ENCODE assay signal across 8 cellular contexts in genomic region chr5:133051547-133052316, GRCh38. TPM values are rescaled to one million over a fixed set of nuclear protein-coding genes. Genes with fewer than 3 reads are reported as not detected.
DNase-seq lines count a peak whose midpoint lies in the region; ATAC-seq and TF ChIP-seq lines count a peak whose summit lies in the region.

TSS of gene HSPA4 (plus strand) at chr5:133052013. CDS start at chr5:133052251, 238 bp downstream.

- H3K4me1 ChIP-seq in Karpas-422 (ENCODE audit: low read length) (peaks cover 38% of the 10 kb centered on the region), esophagus squamous epithelium (peaks cover 4 to 53% (median 26%) of the 10 kb centered on the region in 3 donors)

- peaks cover 61% of the 10 kb centered on the region for H3K79me2 ChIP-seq in Karpas-422 (ENCODE audit: low read length)

- H3K9me2 ChIP-seq in Karpas-422 (replicated peaks; ENCODE audit: insufficient read depth, low read length) = no peaks in the 10 kb centered on the region

- H3K36me3 ChIP-seq in Karpas-422 (ENCODE audit: insufficient read depth, low read length) (peaks cover 7% of the 10 kb centered on the region; the same call in 1 of the 2 replicates), esophagus squamous epithelium (no peaks in the 10 kb centered on the region)

- WGBS in esophagus squamous epithelium, 2 donors = 0% methylated on average over 8 of the region's 68 CpGs; no CpG with 5 or more reads in 1 of the 2 donors

- ATAC-seq in GM21825 (IDR thresholded peaks at IDR 0.05; ENCODE audit: unreplicated experiment) = peak; percentile 81

- DNase-seq in DMS79 treated with DMSO at 0.1 percent for 48 hours (lab: John Stamatoyannopoulos, UW) (peak; percentile 84), Karpas-422 (peak; percentile 100), RKO (ENCODE audit: low spot score) (peak; percentile 99), activated T-helper 1 cell treated with Interleukin-2 at 50 U/mL for 16 hours (ENCODE audit: low read depth) (peak; percentile 89), esophagus squamous epithelium (lab: John Stamatoyannopoulos, UW) (peak; percentile 89), myocyte (ENCODE audit: low read depth) (peak; percentile 99)
- DNase-seq in stimulated activated CD8-positive, alpha-beta memory T cell treated with anti-CD3 and anti-CD28 coated beads, Interleukin-7, amount 100 ng/mL, for 48 hours (ENCODE audit: extremely low read depth in 1 of 2, low read depth in 1 of 2) = peak; percentile 92 to 96

- H3K9ac ChIP-seq in Karpas-422 (ENCODE audit: low read length) = peak within 1 kb of the TSS; percentile 97

- H3K27me3 ChIP-seq in Karpas-422 (ENCODE audit: low read length) (no peaks in the 10 kb centered on the region), esophagus squamous epithelium (no peaks in the 10 kb centered on the region)

- H3K4me2 ChIP-seq in Karpas-422 (ENCODE audit: low read depth, low read length, poor library complexity, severe bottlenecking) = peak within 1 kb of the TSS; percentile 99

- peak in 3 of 6 experiments; percentile 3 to 10 (median 8) for TF ChIP-seq CTCF in esophagus squamous epithelium (IDR thresholded peaks at IDR 0.05)

- H3K27ac ChIP-seq in Karpas-422 (ENCODE audit: low read length) = peak within 1 kb of the TSS; percentile 97
- peak within 1 kb of the TSS; percentile 98 to 100 (median 99) for H3K27ac ChIP-seq in esophagus squamous epithelium

- intact Hi-C loops in esophagus squamous epithelium (cut with DNase I) = loop anchor here (10.0 kb wide), 1 partner anchor 87 kb away; the partner anchor contains the start of gene AFF4

- H3K9me3 ChIP-seq in Karpas-422 (ENCODE audit: low read length) (no peaks in the 10 kb centered on the region), esophagus squamous epithelium (no peaks in the 10 kb centered on the region)

- peak in 3 of 4 donors; percentile 91 to 98 (median 96) for TF ChIP-seq POLR2A in esophagus squamous epithelium (IDR thresholded peaks at IDR 0.05)

- peak within 1 kb of the TSS; percentile 95 for H3K4me3 ChIP-seq in Karpas-422 (ENCODE audit: low read length)
- H3K4me3 ChIP-seq in esophagus squamous epithelium = peak within 1 kb of the TSS; percentile 79 to 99 (median 90)

- peaks cover 42% of the 10 kb centered on the region for H4K20me1 ChIP-seq in Karpas-422 (ENCODE audit: insufficient read depth, low read depth, low read length)

- 0 out of 2 replicates have a peak within 1 kb of the TSS, but pooled peaks have one; percentile 13 for H2AFZ ChIP-seq in Karpas-422 (ENCODE audit: low read length)

RNA-seq across cellular contexts. Expression of gene HSPA4, which starts in this region (rescaled TPM):
- 72.2 and 122 TPM in 2 replicates for total RNA-seq in Karpas-422 (2014; rRNA removed; shearing (Covaris generic); ENCODE audit: low replicate concordance)
- total RNA-seq in esophagus squamous epithelium = 10 to 100 TPM; 47.7 to 82.4 (median 67.3) TPM
- 145 TPM in 2 replicates for total RNA-seq in myocyte
- polyA plus RNA-seq in myocyte (2012) = 69.9 TPM

Comparison
In these comparisons a context has a peak if more than half of its experiments do, and no peak if none do; other contexts are left out.
1. Peak in every context shown above with its lines: DNase-seq, ATAC-seq, H3K4me3 ChIP-seq and H3K27ac ChIP-seq.